In genomic region chr2:27123302-27124150, GRCh38 we compare ENCODE assay signal across 8 cellular contexts. TPM values are rescaled to one million over a fixed set of nuclear protein-coding genes. Genes with fewer than 3 reads are reported as not detected.
DNase-seq lines count a peak whose midpoint lies in the region; ATAC-seq and TF ChIP-seq lines count a peak whose summit lies in the region.

Gene ABHD1, plus strand, starts transcription at chr2:27123815. Its CDS starts 134 bp downstream, at chr2:27123949.

- H2AFZ ChIP-seq in PC-3 (ENCODE audit: low read length) (peak within 1 kb of the TSS; percentile 66), neural cell (ENCODE audit: low read depth, low read length) (no peak within 1 kb of the TSS)

- H3K36me3 ChIP-seq in PC-3 (ENCODE audit: low read depth, low read length): no peaks in the 10 kb centered on the region
- H3K36me3 ChIP-seq in neural cell (ENCODE audit: insufficient read depth, low read length): no peaks in the 10 kb centered on the region
- H3K36me3 ChIP-seq in subcutaneous abdominal adipose tissue (ENCODE audit: control insufficient read depth in 5 of 5, insufficient read depth in 5 of 5, low read length in 5 of 5): no peaks in the 10 kb centered on the region

- TF ChIP-seq CTCF in 22Rv1 (IDR thresholded peaks at IDR 0.05) (peak; percentile 37), PC-3 (conservative IDR thresholded peaks at IDR 0.05; ENCODE audit: low read depth, low read length) (no peak), fibroblast of villous mesenchyme (IDR thresholded peaks at IDR 0.05; ENCODE audit: insufficient read depth, low read depth, low read length) (no peak), neural cell (IDR thresholded peaks at IDR 0.05; ENCODE audit: poor library complexity, severe bottlenecking) (no peak)

- no peaks in the 10 kb centered on the region for H3K9me3 ChIP-seq in PC-3 (ENCODE audit: low read length)
- H3K9me3 ChIP-seq in neural cell (ENCODE audit: low read length): no peaks in the 10 kb centered on the region
- H3K9me3 ChIP-seq in subcutaneous abdominal adipose tissue (ENCODE audit: control insufficient read depth in 5 of 5, low read length in 5 of 5): no peaks in the 10 kb centered on the region

- TF ChIP-seq RAD21 in neural cell (conservative IDR thresholded peaks at IDR 0.05): no peak

- H3K27ac ChIP-seq in 22Rv1 (no peak within 1 kb of the TSS), PC-3 (ENCODE audit: low read length) (no peak within 1 kb of the TSS), neural cell (ENCODE audit: low read length) (no peak within 1 kb of the TSS), subcutaneous abdominal adipose tissue (ENCODE audit: low read depth, low read length) (no peak within 1 kb of the TSS)

- H3K9me3 Mint-ChIP-seq in activated T-helper 17 cell treated with anti-CD3 and anti-CD28 coated beads, Interleukin-2, amount 50 U/mL, for 72 hours: no peaks in the 10 kb centered on the region

- CTCF ChIA-PET in PC-3 (lab: Charles Lee): no interaction called here

- peak within 1 kb of the TSS; percentile 87 for H3K4me3 Mint-ChIP-seq in activated T-helper 17 cell treated with anti-CD3 and anti-CD28 coated beads, Interleukin-2, amount 50 U/mL, for 72 hours

- H3K27me3 Mint-ChIP-seq in activated T-helper 17 cell treated with anti-CD3 and anti-CD28 coated beads, Interleukin-2, amount 50 U/mL, for 72 hours: peaks cover 10% of the 10 kb centered on the region

- peaks cover 5% of the 10 kb centered on the region for H3K4me1 Mint-ChIP-seq in activated T-helper 17 cell treated with anti-CD3 and anti-CD28 coated beads, Interleukin-2, amount 50 U/mL, for 72 hours

- DNase-seq in PC-3 (no peak), fibroblast of villous mesenchyme (ENCODE audit: low read depth) (no peak)

- H3F3A ChIP-seq in PC-3 (ENCODE audit: low read length, unreplicated experiment) (no peaks in the 10 kb centered on the region), neural cell (ENCODE audit: insufficient read depth, low read length, poor library complexity, severe bottlenecking) (no peaks in the 10 kb centered on the region)

- H3K4me3 ChIP-seq in PC-3 (ENCODE audit: low read length): peak within 1 kb of the TSS; percentile 63
- peak within 1 kb of the TSS; percentile 66 for H3K4me3 ChIP-seq in fibroblast of villous mesenchyme (ENCODE audit: low read depth, low read length)
- peak within 1 kb of the TSS; percentile 58 for H3K4me3 ChIP-seq in neural cell (ENCODE audit: low read length)
- peak within 1 kb of the TSS; percentile 75 to 93 (median 81) for H3K4me3 ChIP-seq in subcutaneous abdominal adipose tissue (ENCODE audit: low read depth in 1 of 5, low read length in 5 of 5)

- H4K20me1 ChIP-seq in PC-3 (ENCODE audit: low read length): no peaks in the 10 kb centered on the region
- no peaks in the 10 kb centered on the region for H4K20me1 ChIP-seq in neural cell (ENCODE audit: insufficient read depth)

- intact Hi-C loops in PC-3 (cut with micrococcal nuclease): no loop called here

- no TSS peak for BruUV-seq in PC-3 (replicated peaks; lab: Mats Ljungman, UMichigan)

- H3K79me2 ChIP-seq in PC-3 (ENCODE audit: low read length) (no peaks in the 10 kb centered on the region), neural cell (replicated peaks; ENCODE audit: insufficient read depth, low read length) (no peaks in the 10 kb centered on the region)

- no peak within 1 kb of the TSS for H3K9ac ChIP-seq in PC-3 (ENCODE audit: low read length)
- H3K9ac ChIP-seq in neural cell (ENCODE audit: low read length): no peak within 1 kb of the TSS
- H3K9ac ChIP-seq in subcutaneous abdominal adipose tissue (ENCODE audit: low read length in 5 of 5): peak within 1 kb of the TSS; percentile 11 to 76 (median 66)

- no peaks in the 10 kb centered on the region for H3K4me1 ChIP-seq in PC-3 (ENCODE audit: insufficient read depth, low read length)
- H3K4me1 ChIP-seq in subcutaneous abdominal adipose tissue (ENCODE audit: control insufficient read depth in 5 of 5, insufficient read depth in 5 of 5, low read length in 5 of 5): peaks cover 6 to 31% (median 28%) of the 10 kb centered on the region in 5 donors

- no peaks in the 10 kb centered on the region for H3K36me3 Mint-ChIP-seq in activated T-helper 17 cell treated with anti-CD3 and anti-CD28 coated beads, Interleukin-2, amount 50 U/mL, for 72 hours (ENCODE audit: low read depth)

- H3K27me3 ChIP-seq in PC-3 (ENCODE audit: low read length) (no peaks in the 10 kb centered on the region), neural cell (ENCODE audit: insufficient read depth, low read depth, low read length) (peaks cover 15% of the 10 kb centered on the region), subcutaneous abdominal adipose tissue (ENCODE audit: control insufficient read depth in 5 of 5, insufficient read depth in 4 of 5, low read length in 5 of 5) (peaks cover 0 to 6% (median 4%) of the 10 kb centered on the region in 5 donors)

- POLR2A ChIA-PET in PC-3 (lab: Charles Lee; ENCODE audit: unreplicated experiment): no interaction called here

- no peak for TF ChIP-seq EP300 in neural cell (conservative IDR thresholded peaks at IDR 0.05; ENCODE audit: poor library complexity, severe bottlenecking)

- peak within 1 kb of the TSS; percentile 70 for H3K27ac Mint-ChIP-seq in activated T-helper 17 cell treated with anti-CD3 and anti-CD28 coated beads, Interleukin-2, amount 50 U/mL, for 72 hours

- ATAC-seq in GM21381 (IDR thresholded peaks at IDR 0.05; ENCODE audit: unreplicated experiment) (peak; percentile 61), PC-3 (peak; percentile 44), GM18907 (IDR thresholded peaks at IDR 0.05; ENCODE audit: unreplicated experiment) (no peak)
- peak; percentile 93 for ATAC-seq in activated T-helper 17 cell treated with anti-CD3 and anti-CD28 coated beads, Interleukin-2, amount 50 U/mL, for 72 hours (replicated peaks)

- peak within 1 kb of the TSS; percentile 77 for H3K4me2 ChIP-seq in PC-3 (ENCODE audit: low read length)
- H3K4me2 ChIP-seq in neural cell (ENCODE audit: low read length): no peak within 1 kb of the TSS

- H3K9me2 ChIP-seq in PC-3 (replicated peaks; ENCODE audit: low read length) (no peaks in the 10 kb centered on the region), neural cell (ENCODE audit: insufficient read depth, low read length) (no peaks in the 10 kb centered on the region)

TF ChIP-seq in neural cell, 6 proteins besides CTCF, POLR2A, EP300 and RAD21:
- TF ChIP-seq EZH2 (IDR thresholded peaks at IDR 0.05; ENCODE audit: borderline replicate concordance, insufficient read depth, low read length, poor library complexity, severe bottlenecking): no peak
- no peak for TF ChIP-seq MXI1 (conservative IDR thresholded peaks at IDR 0.05; ENCODE audit: poor library complexity, severe bottlenecking)
- TF ChIP-seq SMC3 (conservative IDR thresholded peaks at IDR 0.05; ENCODE audit: poor library complexity): no peak
- no peak for TF ChIP-seq TAF1 (IDR thresholded peaks at IDR 0.05; ENCODE audit: low read depth)
- TF ChIP-seq REST (IDR thresholded peaks at IDR 0.05; ENCODE audit: borderline replicate concordance): no peak
- TF ChIP-seq POLR2AphosphoS5 (IDR thresholded peaks at IDR 0.05): no peak

RNA-seq across cellular contexts. Expression of gene ABHD1, which starts in this region (rescaled TPM):
- total RNA-seq in PC-3 (2014; rRNA removed): 0.36 TPM in 1 of 2 replicates, not detected in the other
- total RNA-seq in activated T-helper 17 cell treated with anti-CD3 and anti-CD28 coated beads, Interleukin-2, amount 50 U/mL, for 72 hours: under 1 TPM; 0.17 to 0.40 TPM
- under 0.01 TPM in 1 of 2 replicates, not detected in the other for total RNA-seq in fibroblast of villous mesenchyme
- not detected in 2 replicates for polyA plus RNA-seq in neural cell
- polyA minus RNA-seq in neural cell: not detected in 2 replicates

Comparison
In these comparisons a context has a peak if more than half of its experiments do, and no peak if none do; other contexts are left out.
1. Peak in ATAC-seq, H3K4me3 ChIP-seq and H3K4me2 ChIP-seq in PC-3; RNA of the gene not detected or under 1 TPM.
2. Peak in ATAC-seq in activated T-helper 17 cell treated with anti-CD3 and anti-CD28 coated beads, Interleukin-2, amount 50 U/mL, for 72 hours; RNA of the gene not detected or under 1 TPM.
3. H3K9ac ChIP-seq: peak in subcutaneous abdominal adipose tissue (5 of 5); none in PC-3 (single experiment) and neural cell (single experiment).
4. Peak in every context shown above with its lines, with median percentiles within 50 percentile points of each other: H3K4me3 ChIP-seq.